ENCODE assay signal across 19 cellular contexts in genomic region chr10:35783305-35783838, GRCh38.
DNase-seq lines count a peak whose midpoint lies in the region; ATAC-seq, FAIRE-seq and TF ChIP-seq lines count a peak whose summit lies in the region.
"Had no signal": no experiment of that assay in that cellular context is flagged by ENCODE, and none has a peak within 500 bp of the region (broad histone marks: within the 10 kb centered on the region; RNA-seq: fewer than 3 reads in every experiment).

No MANE protein-coding gene starts in this region.

- H3K9me3 ChIP-seq in H1 (ENCODE audit: insufficient read depth in 2 of 2, low read depth in 1 of 2, low read length in 1 of 2): peaks cover 0 to 6% of the 10 kb centered on the region in 2 experiments; a peak in 2 of 4 replicates
- H3K9me3 ChIP-seq: adrenal gland, ovary, transverse colon had no signal

- no peak overlapping the region for H3K4ac ChIP-seq in H1 (replicated peaks; ENCODE audit: insufficient read length, low read depth, low read length)

- H4K20me1 ChIP-seq in H1 (replicated peaks in 1 of 2; ENCODE audit: control insufficient read depth in 1 of 2, insufficient read depth in 2 of 2, low read length in 2 of 2): no peaks in the 10 kb centered on the region

- no peak for TF ChIP-seq EP300 in H1 (IDR thresholded peaks at IDR 0.05; ENCODE audit: borderline replicate concordance in 1 of 2, low read depth in 2 of 2, low read length in 2 of 2)

- no peak for TF ChIP-seq POLR2A in H1 (IDR thresholded peaks at IDR 0.05; ENCODE audit: control extremely low read depth in 1 of 2, low read depth in 2 of 2, low read length in 2 of 2)

- H2AK5ac ChIP-seq in H1 (ENCODE audit: low read depth, low read length): no peak overlapping the region

- H3K56ac ChIP-seq in H1 (replicated peaks; ENCODE audit: insufficient read length, low read depth, low read length): no peak overlapping the region

- H2BK5ac ChIP-seq in H1 (ENCODE audit: low read depth, low read length): no peak overlapping the region

- peaks cover 0 to 9% (median 2%) of the 10 kb centered on the region in 4 experiments; a peak in 2 of 7 replicates for H3K4me1 ChIP-seq in H1 (replicated peaks in 1 of 4; ENCODE audit: control insufficient read depth in 3 of 4, insufficient read depth in 4 of 4, low read length in 3 of 4)
- H3K4me1 ChIP-seq: adrenal gland had no signal

- no peak overlapping the region for H3K4me2 ChIP-seq in H1 (ENCODE audit: insufficient read depth in 1 of 2, low read depth in 2 of 2, low read length in 2 of 2)

- H3K79me2 ChIP-seq in H1 (ENCODE audit: control insufficient read depth in 1 of 2, insufficient read depth in 2 of 2, low read length in 2 of 2): no peaks in the 10 kb centered on the region

- no peaks in the 10 kb centered on the region for H3K36me3 Mint-ChIP-seq in nephron (ENCODE audit: low read depth)
- no peaks in the 10 kb centered on the region for H3K36me3 Mint-ChIP-seq in activated CD4-positive, alpha-beta memory T cell treated with anti-CD3 and anti-CD28 coated beads for 36 hours
- H3K36me3 Mint-ChIP-seq: CD4-positive, CD25-positive, alpha-beta regulatory T cell had no signal

- POLR2A ChIA-PET in H1 (lab: Charles Lee; ENCODE audit: partially characterized antibody): no interaction called here
- POLR2A ChIA-PET in activated CD4-positive, alpha-beta memory T cell treated with anti-CD3 and anti-CD28 coated beads for 36 hours (lab: Charles Lee): interaction anchor here (0.6 kb wide), 1 partner anchor 342 kb away, joined by 3 read pairs; no protein-coding TSS in a partner anchor

- TF ChIP-seq CTCF in H1 (IDR thresholded peaks at IDR 0.05; ENCODE audit: control extremely low read depth in 1 of 3, insufficient read depth in 1 of 3, low read depth in 1 of 3, low read length in 3 of 3): no peak
- TF ChIP-seq CTCF in nephron (IDR thresholded peaks at IDR 0.05; ENCODE audit: unreplicated experiment in 3 of 3): no peak

- H3K23me2 ChIP-seq in H1 (ENCODE audit: low read depth, low read length): no peaks in the 10 kb centered on the region

- H3K27ac ChIP-seq in H1 (ENCODE audit: low read depth, low read length): no peak overlapping the region
- H3K27ac ChIP-seq: adrenal gland, heart right ventricle, ovary, SJSA1, transverse colon had no signal

- peak overlapping the region; percentile 65 to 78 (median 72) for H3K27ac Mint-ChIP-seq in nephron
- H3K27ac Mint-ChIP-seq in activated CD4-positive, alpha-beta memory T cell treated with anti-CD3 and anti-CD28 coated beads for 36 hours: no peak overlapping the region
- H3K27ac Mint-ChIP-seq: activated CD8-positive, alpha-beta T cell treated with anti-CD3 and anti-CD28 coated beads for 36 hours; CD4-positive, CD25-positive, alpha-beta regulatory T cell had no signal

- no peak overlapping the region for H4K8ac ChIP-seq in H1 (ENCODE audit: extremely low read depth, insufficient read depth, low read length)

- no peak overlapping the region for H3K14ac ChIP-seq in H1 (ENCODE audit: insufficient read length)

- H3K4me1 Mint-ChIP-seq in nephron: peaks cover 24% of the 10 kb centered on the region
- H3K4me1 Mint-ChIP-seq in activated CD4-positive, alpha-beta memory T cell treated with anti-CD3 and anti-CD28 coated beads for 36 hours (ENCODE audit: low read depth): no peaks in the 10 kb centered on the region

- no peak overlapping the region for H2BK15ac ChIP-seq in H1 (ENCODE audit: low read length)

- H3K79me1 ChIP-seq in H1 (ENCODE audit: low read depth, low read length): no peaks in the 10 kb centered on the region

- no peak overlapping the region for H3K9ac ChIP-seq in H1 (replicated peaks in 1 of 4; ENCODE audit: extremely low read depth in 1 of 4, low read depth in 3 of 4, low read length in 3 of 4)

- H4K5ac ChIP-seq in H1 (ENCODE audit: insufficient read length, low read depth, low read length): no peak overlapping the region

- FAIRE-seq in H1 (lab: Jason Lieb, UNC): no peak
- FAIRE-seq: G401.6, kidney, small intestine had no signal

- in situ Hi-C loops in G401 (cut with HindIII; ENCODE audit: low sequenced_read_pairs): no loop called here

- H4K91ac ChIP-seq in H1 (replicated peaks; ENCODE audit: insufficient read length, low read length): peak overlapping the region; percentile 44

- H3K9me3 Mint-ChIP-seq in nephron: peaks cover 18% of the 10 kb centered on the region
- peaks cover 13% of the 10 kb centered on the region for H3K9me3 Mint-ChIP-seq in activated CD4-positive, alpha-beta memory T cell treated with anti-CD3 and anti-CD28 coated beads for 36 hours

- ATAC-seq in esophagus mucosa: no peak
- ATAC-seq: activated CD8-positive, alpha-beta T cell treated with anti-CD3 and anti-CD28 coated beads for 36 hours; heart right ventricle had no signal

- H3K36me3 ChIP-seq in H1 (ENCODE audit: control insufficient read depth in 2 of 4, insufficient read depth in 4 of 4, low read length in 3 of 4): no peaks in the 10 kb centered on the region; a peak in 1 of 8 replicates
- H3K36me3 ChIP-seq: adrenal gland, heart right ventricle, ovary, SJSA1, transverse colon had no signal

- peak; percentile 63 for DNase-seq in ELR (ENCODE audit: low read depth)
- DNase-seq in NCI-H748 treated with DMSO at 0.1 percent for 48 hours (lab: John Stamatoyannopoulos, UW): peak; percentile 70
- DNase-seq in H1 (ENCODE audit: low read depth in 1 of 2, low spot score in 2 of 2): no peak
- DNase-seq in foreskin melanocyte: no peak
- DNase-seq in G401 (ENCODE audit: low spot score): no peak
- DNase-seq in activated CD4-positive, alpha-beta memory T cell treated with anti-CD3 and anti-CD28 coated beads for 36 hours: no peak
- DNase-seq: activated CD8-positive, alpha-beta T cell treated with anti-CD3 and anti-CD28 coated beads for 36 hours; adrenal gland; CD4-positive, CD25-positive, alpha-beta regulatory T cell; heart right ventricle; kidney; NCI-H1092 treated with DMSO at 0.1 percent for 48 hours; ovary; small intestine; transverse colon had no signal

- H3K18ac ChIP-seq in H1 (ENCODE audit: extremely low read depth, low read length): no peak overlapping the region

- H3K27me3 ChIP-seq in H1 (replicated peaks in 1 of 4; ENCODE audit: control insufficient read depth in 3 of 4, extremely low read depth in 1 of 4, insufficient read depth in 3 of 4, low read length in 3 of 4): no peaks in the 10 kb centered on the region
- H3K27me3 ChIP-seq: adrenal gland, heart right ventricle, ovary, SJSA1, transverse colon had no signal

- H2AFZ ChIP-seq in H1 (ENCODE audit: low read length): no peak overlapping the region

- no peak for TF ChIP-seq RAD21 in H1 (IDR thresholded peaks at IDR 0.05 in 1 of 2, conservative IDR thresholded peaks at IDR 0.05 in 1 of 2; ENCODE audit: low read depth in 2 of 2, low read length in 2 of 2)

- CTCF ChIA-PET in H1 (lab: Charles Lee; ENCODE audit: partially characterized antibody): interaction anchor here (0.6 to 1.7 kb wide), 4 partner anchors 10 to 91 kb away, joined by 3 to 5 read pairs (median 4); no protein-coding TSS in a partner anchor
- CTCF ChIA-PET in activated CD4-positive, alpha-beta memory T cell treated with anti-CD3 and anti-CD28 coated beads for 36 hours (lab: Charles Lee): interaction anchor here (0.6 kb wide), 1 partner anchor 31 kb away, joined by 4 read pairs; no protein-coding TSS in a partner anchor

- no peak overlapping the region for H2BK20ac ChIP-seq in H1 (ENCODE audit: low read length)

- no peak overlapping the region for H3K4me3 Mint-ChIP-seq in nephron
- no peak overlapping the region for H3K4me3 Mint-ChIP-seq in activated CD4-positive, alpha-beta memory T cell treated with anti-CD3 and anti-CD28 coated beads for 36 hours
- H3K4me3 Mint-ChIP-seq: activated CD8-positive, alpha-beta T cell treated with anti-CD3 and anti-CD28 coated beads for 36 hours; CD4-positive, CD25-positive, alpha-beta regulatory T cell had no signal

- no peak overlapping the region for H2BK12ac ChIP-seq in H1 (ENCODE audit: low read depth, low read length)

- intact Hi-C loops in activated CD4-positive, alpha-beta memory T cell treated with anti-CD3 and anti-CD28 coated beads for 36 hours (cut with micrococcal nuclease): loop anchor here (10.0 kb wide), 1 partner anchor 149 kb away; no protein-coding TSS in a partner anchor

- WGBS in H1 (ENCODE audit: extremely low coverage in 1 of 2, insufficient coverage in 1 of 2, insufficient read length in 1 of 2, insufficient replicate concordance in 2 of 2, low coverage in 1 of 2, low lambda C conversion rate in 2 of 2, missing lambda C conversion rate in 1 of 2), 2 experiments: 85% methylated on average over 7 of the region's 7 CpGs; no CpG with 5 or more reads in 1 of the 2 experiments

- no peak overlapping the region for H2BK120ac ChIP-seq in H1 (replicated peaks; ENCODE audit: low read depth, low read length)

- no peaks in the 10 kb centered on the region for H3K27me3 Mint-ChIP-seq in nephron (ENCODE audit: low read depth)
- peaks cover 4% of the 10 kb centered on the region for H3K27me3 Mint-ChIP-seq in activated CD4-positive, alpha-beta memory T cell treated with anti-CD3 and anti-CD28 coated beads for 36 hours
- H3K27me3 Mint-ChIP-seq: CD4-positive, CD25-positive, alpha-beta regulatory T cell had no signal

- no peak overlapping the region for H3K23ac ChIP-seq in H1 (ENCODE audit: insufficient read length)

- no peak overlapping the region for H3K4me3 ChIP-seq in H1 (ENCODE audit: extremely low read depth in 1 of 4, insufficient read depth in 2 of 4, low read depth in 3 of 4, low read length in 4 of 4)
- H3K4me3 ChIP-seq: adrenal gland, heart right ventricle, ovary, SJSA1, transverse colon had no signal

TF ChIP-seq in H1, 55 proteins besides CTCF, POLR2A, EP300 and RAD21 (continues in another document):
- no peak for TF ChIP-seq ATF3 (IDR thresholded peaks at IDR 0.05; ENCODE audit: insufficient read depth, low read depth, low read length)
- no peak for TF ChIP-seq SUZ12 (IDR thresholded peaks at IDR 0.05; ENCODE audit: low read length)
- TF ChIP-seq NRF1 (IDR thresholded peaks at IDR 0.05; ENCODE audit: low read depth, low read length): no peak
- TF ChIP-seq JUN (IDR thresholded peaks at IDR 0.05; ENCODE audit: low read depth, low read length): no peak
- TF ChIP-seq USF2 (IDR thresholded peaks at IDR 0.05; ENCODE audit: low read length): no peak
- TF ChIP-seq HDAC2 (IDR thresholded peaks at IDR 0.05; ENCODE audit: borderline replicate concordance in 1 of 2, low read depth in 2 of 2, low read length in 2 of 2): no peak
- no peak for TF ChIP-seq NANOG (IDR thresholded peaks at IDR 0.05; ENCODE audit: insufficient read depth, low read depth, low read length, poor library complexity, severe bottlenecking)

Comparison
In these comparisons a context has a peak if more than half of its experiments do, and no peak if none do; other contexts are left out.
1. DNase-seq: peak in ELR (single experiment) and NCI-H748 treated with DMSO at 0.1 percent for 48 hours (single experiment); none in H1 (0 of 2), foreskin melanocyte (single experiment), G401 (single experiment) and activated CD4-positive, alpha-beta memory T cell treated with anti-CD3 and anti-CD28 coated beads for 36 hours (single experiment).